1 cellular context compared by ENCODE assay signal in the genomic region with DNA sequence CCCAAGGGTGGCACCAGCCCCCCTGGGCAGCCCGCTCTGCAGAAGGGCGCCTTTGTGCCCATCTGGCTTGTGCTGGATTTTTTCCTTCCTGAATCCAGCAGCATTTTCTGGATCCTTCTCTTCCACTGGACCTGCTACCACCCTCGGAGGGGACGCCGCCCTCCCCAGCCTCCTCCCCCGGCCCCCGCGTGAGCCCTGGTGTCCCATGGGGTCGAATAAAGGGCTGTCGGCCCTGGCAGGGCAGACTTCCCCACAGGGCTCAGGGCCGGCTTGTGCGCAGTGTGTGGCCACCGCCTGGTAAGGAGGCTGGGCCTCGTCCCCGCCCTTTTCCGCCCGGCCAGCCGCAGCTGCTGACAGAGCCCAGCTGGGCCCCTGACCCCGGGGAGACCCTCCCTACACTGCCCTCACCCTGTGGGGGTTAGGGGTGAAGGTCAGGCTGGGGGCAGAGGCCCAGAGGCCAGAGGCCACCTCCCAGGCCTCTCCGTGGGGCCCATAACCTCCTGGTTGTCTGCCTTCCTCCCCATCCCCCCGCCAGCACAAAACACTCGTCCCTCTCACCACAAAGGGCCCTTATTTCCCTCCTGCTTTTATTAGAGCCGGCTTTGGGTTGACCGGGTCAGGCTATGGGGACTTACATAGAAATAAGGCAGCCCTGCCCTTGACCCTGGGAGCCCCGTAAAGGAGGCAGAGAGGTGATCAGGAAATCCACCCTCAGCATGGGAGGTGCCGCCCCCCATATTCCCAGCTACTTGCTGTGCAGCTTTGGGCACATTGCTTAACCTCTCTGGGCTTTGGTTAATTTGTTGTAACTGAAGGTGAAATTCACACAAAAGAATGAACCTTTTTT.
TF ChIP-seq lines count a peak whose summit lies in the region.

No MANE protein-coding gene starts in this region.

TF ChIP-seq in HepG2, 621 proteins besides CTCF, POLR2A, EP300 and RAD21 (continued from another document):
- TF ChIP-seq ZBTB38 (CRISPR knock-in tag; IDR thresholded peaks at IDR 0.05): peak; percentile 99
- peak; percentile 100 for TF ChIP-seq NR2F6 (IDR thresholded peaks at IDR 0.05)
- TF ChIP-seq NR2F6 (CRISPR knock-in tag; IDR thresholded peaks at IDR 0.05): peak; percentile 100
- peak; percentile 88 for TF ChIP-seq GATA4 (IDR thresholded peaks at IDR 0.05; ENCODE audit: borderline replicate concordance, low read depth)
- TF ChIP-seq FOSL2 (CRISPR knock-in tag; IDR thresholded peaks at IDR 0.05): peak; percentile 83
- peak; percentile 98 for TF ChIP-seq HNRNPK (IDR thresholded peaks at IDR 0.05; ENCODE audit: low read depth, low read length, poor library complexity, severe bottlenecking)
- TF ChIP-seq TCF7 (IDR thresholded peaks at IDR 0.05; ENCODE audit: low read depth): peak; percentile 88
- TF ChIP-seq, protein P1, sequence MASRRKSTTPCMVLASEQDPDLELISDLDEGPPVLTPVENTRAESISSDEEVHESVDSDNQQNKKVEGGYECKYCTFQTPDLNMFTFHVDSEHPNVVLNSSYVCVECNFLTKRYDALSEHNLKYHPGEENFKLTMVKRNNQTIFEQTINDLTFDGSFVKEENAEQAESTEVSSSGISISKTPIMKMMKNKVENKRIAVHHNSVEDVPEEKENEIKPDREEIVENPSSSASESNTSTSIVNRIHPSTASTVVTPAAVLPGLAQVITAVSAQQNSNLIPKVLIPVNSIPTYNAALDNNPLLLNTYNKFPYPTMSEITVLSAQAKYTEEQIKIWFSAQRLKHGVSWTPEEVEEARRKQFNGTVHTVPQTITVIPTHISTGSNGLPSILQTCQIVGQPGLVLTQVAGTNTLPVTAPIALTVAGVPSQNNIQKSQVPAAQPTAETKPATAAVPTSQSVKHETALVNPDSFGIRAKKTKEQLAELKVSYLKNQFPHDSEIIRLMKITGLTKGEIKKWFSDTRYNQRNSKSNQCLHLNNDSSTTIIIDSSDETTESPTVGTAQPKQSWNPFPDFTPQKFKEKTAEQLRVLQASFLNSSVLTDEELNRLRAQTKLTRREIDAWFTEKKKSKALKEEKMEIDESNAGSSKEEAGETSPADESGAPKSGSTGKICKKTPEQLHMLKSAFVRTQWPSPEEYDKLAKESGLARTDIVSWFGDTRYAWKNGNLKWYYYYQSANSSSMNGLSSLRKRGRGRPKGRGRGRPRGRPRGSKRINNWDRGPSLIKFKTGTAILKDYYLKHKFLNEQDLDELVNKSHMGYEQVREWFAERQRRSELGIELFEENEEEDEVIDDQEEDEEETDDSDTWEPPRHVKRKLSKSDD (CRISPR knock-in tag; IDR thresholded peaks at IDR 0.05; ENCODE audit: low read depth): peak; percentile 97
- TF ChIP-seq, protein P2, sequence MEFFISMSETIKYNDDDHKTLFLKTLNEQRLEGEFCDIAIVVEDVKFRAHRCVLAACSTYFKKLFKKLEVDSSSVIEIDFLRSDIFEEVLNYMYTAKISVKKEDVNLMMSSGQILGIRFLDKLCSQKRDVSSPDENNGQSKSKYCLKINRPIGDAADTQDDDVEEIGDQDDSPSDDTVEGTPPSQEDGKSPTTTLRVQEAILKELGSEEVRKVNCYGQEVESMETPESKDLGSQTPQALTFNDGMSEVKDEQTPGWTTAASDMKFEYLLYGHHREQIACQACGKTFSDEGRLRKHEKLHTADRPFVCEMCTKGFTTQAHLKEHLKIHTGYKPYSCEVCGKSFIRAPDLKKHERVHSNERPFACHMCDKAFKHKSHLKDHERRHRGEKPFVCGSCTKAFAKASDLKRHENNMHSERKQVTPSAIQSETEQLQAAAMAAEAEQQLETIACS (CRISPR knock-in tag; IDR thresholded peaks at IDR 0.05): no peak; the same call in none of the 2 replicates
- TF ChIP-seq NFYC (CRISPR knock-in tag; IDR thresholded peaks at IDR 0.05): peak; percentile 50; the same call in 1 of the 2 replicates
- TF ChIP-seq, protein P3, sequence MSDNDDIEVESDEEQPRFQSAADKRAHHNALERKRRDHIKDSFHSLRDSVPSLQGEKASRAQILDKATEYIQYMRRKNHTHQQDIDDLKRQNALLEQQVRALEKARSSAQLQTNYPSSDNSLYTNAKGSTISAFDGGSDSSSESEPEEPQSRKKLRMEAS (IDR thresholded peaks at IDR 0.05): peak; percentile 93
- TF ChIP-seq MEIS1 (CRISPR knock-in tag; IDR thresholded peaks at IDR 0.05; ENCODE audit: borderline replicate concordance): peak; percentile 99
- no peak for TF ChIP-seq SRSF4 (IDR thresholded peaks at IDR 0.05; ENCODE audit: low read depth, low read length, poor library complexity, severe bottlenecking)
- TF ChIP-seq, protein P4, sequence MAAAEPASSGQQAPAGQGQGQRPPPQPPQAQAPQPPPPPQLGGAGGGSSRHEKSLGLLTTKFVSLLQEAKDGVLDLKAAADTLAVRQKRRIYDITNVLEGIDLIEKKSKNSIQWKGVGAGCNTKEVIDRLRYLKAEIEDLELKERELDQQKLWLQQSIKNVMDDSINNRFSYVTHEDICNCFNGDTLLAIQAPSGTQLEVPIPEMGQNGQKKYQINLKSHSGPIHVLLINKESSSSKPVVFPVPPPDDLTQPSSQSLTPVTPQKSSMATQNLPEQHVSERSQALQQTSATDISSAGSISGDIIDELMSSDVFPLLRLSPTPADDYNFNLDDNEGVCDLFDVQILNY (CRISPR knock-in tag; conservative IDR thresholded peaks at IDR 0.05): 0 out of 2 replicates have a peak, but pooled peaks have one; percentile 36
